8 cellular contexts compared by ENCODE assay signal in genomic region chr7:90613088-90613498, GRCh38. TPM values are rescaled to one million over a fixed set of nuclear protein-coding genes. Genes with fewer than 3 reads are reported as not detected.
DNase-seq lines count a peak whose midpoint lies in the region; ATAC-seq, FAIRE-seq and TF ChIP-seq lines count a peak whose summit lies in the region.

No MANE protein-coding gene starts in this region.

- TF ChIP-seq CTCF in activated CD8-positive, alpha-beta T cell treated with anti-CD3 and anti-CD28 coated beads for 36 hours (IDR thresholded peaks at IDR 0.05): no peak
- TF ChIP-seq CTCF in type B pancreatic cell (conservative IDR thresholded peaks at IDR 0.05): no peak

- FAIRE-seq in frontal cortex (lab: Jason Lieb, UNC): no peak

- H3K27ac Mint-ChIP-seq in activated CD8-positive, alpha-beta T cell treated with anti-CD3 and anti-CD28 coated beads for 36 hours: peak overlapping the region; percentile 74
- H3K27ac Mint-ChIP-seq in activated CD8-positive, alpha-beta T cell treated with anti-CD3 and anti-CD28 coated beads, Interleukin-2, amount 10 ng/mL, durations not matched to agents 7 days and 5 days: no peak overlapping the region
- H3K27ac Mint-ChIP-seq in type B pancreatic cell: no peak overlapping the region

- peaks cover 5% of the 10 kb centered on the region for H3K27me3 Mint-ChIP-seq in activated CD8-positive, alpha-beta T cell treated with anti-CD3 and anti-CD28 coated beads for 36 hours
- H3K27me3 Mint-ChIP-seq in activated CD8-positive, alpha-beta T cell treated with anti-CD3 and anti-CD28 coated beads, Interleukin-2, amount 10 ng/mL, durations not matched to agents 7 days and 5 days (ENCODE audit: low read depth): no peaks in the 10 kb centered on the region
- no peaks in the 10 kb centered on the region for H3K27me3 Mint-ChIP-seq in type B pancreatic cell

- H3K36me3 Mint-ChIP-seq in activated CD8-positive, alpha-beta T cell treated with anti-CD3 and anti-CD28 coated beads for 36 hours (ENCODE audit: low read depth): no peaks in the 10 kb centered on the region
- H3K36me3 Mint-ChIP-seq in activated CD8-positive, alpha-beta T cell treated with anti-CD3 and anti-CD28 coated beads, Interleukin-2, amount 10 ng/mL, durations not matched to agents 7 days and 5 days (ENCODE audit: low read depth): no peaks in the 10 kb centered on the region
- peaks cover 26% of the 10 kb centered on the region for H3K36me3 Mint-ChIP-seq in type B pancreatic cell

- DNase-seq in activated CD8-positive, alpha-beta T cell treated with anti-CD3 and anti-CD28 coated beads for 36 hours: peak; percentile 53
- DNase-seq in activated CD8-positive, alpha-beta T cell treated with anti-CD3 and anti-CD28 coated beads, Interleukin-2, amount 10 ng/mL, durations not matched to agents 7 days and 5 days: no peak
- DNase-seq in NOMO-1 treated with dmso at 0.1 percent for 144 hours (lab: John Stamatoyannopoulos, UW; ENCODE audit: unreplicated experiment) (peak; percentile 90), sciatic nerve (ENCODE audit: low spot score) (no peak), type B pancreatic cell (ENCODE audit: extremely low spot score, unreplicated experiment) (no peak), AG08396 (ENCODE audit: low spot score) (no peak), frontal cortex (ENCODE audit: low spot score in 2 of 2) (no peak)

- H3K4me1 Mint-ChIP-seq in activated CD8-positive, alpha-beta T cell treated with anti-CD3 and anti-CD28 coated beads for 36 hours (ENCODE audit: low read depth): peaks cover 11% of the 10 kb centered on the region
- no peaks in the 10 kb centered on the region for H3K4me1 Mint-ChIP-seq in activated CD8-positive, alpha-beta T cell treated with anti-CD3 and anti-CD28 coated beads, Interleukin-2, amount 10 ng/mL, durations not matched to agents 7 days and 5 days (ENCODE audit: low read depth)
- peaks cover 4% of the 10 kb centered on the region for H3K4me1 Mint-ChIP-seq in type B pancreatic cell (ENCODE audit: unreplicated experiment)

- H3K4me3 Mint-ChIP-seq in activated CD8-positive, alpha-beta T cell treated with anti-CD3 and anti-CD28 coated beads for 36 hours: no peak overlapping the region
- no peak overlapping the region for H3K4me3 Mint-ChIP-seq in activated CD8-positive, alpha-beta T cell treated with anti-CD3 and anti-CD28 coated beads, Interleukin-2, amount 10 ng/mL, durations not matched to agents 7 days and 5 days
- no peak overlapping the region for H3K4me3 Mint-ChIP-seq in type B pancreatic cell

- CTCF ChIA-PET in activated CD8-positive, alpha-beta T cell treated with anti-CD3 and anti-CD28 coated beads for 36 hours (lab: Charles Lee): no interaction called here
- CTCF ChIA-PET in activated CD8-positive, alpha-beta T cell treated with anti-CD3 and anti-CD28 coated beads, Interleukin-2, amount 10 ng/mL, durations not matched to agents 7 days and 5 days (lab: Charles Lee): no interaction called here

- intact Hi-C loops in activated CD8-positive, alpha-beta T cell treated with anti-CD3 and anti-CD28 coated beads for 36 hours (cut with micrococcal nuclease): no loop called here
- intact Hi-C loops in sciatic nerve (cut with DNase I): no loop called here

- peak; percentile 95 for ATAC-seq in activated CD8-positive, alpha-beta T cell treated with anti-CD3 and anti-CD28 coated beads for 36 hours
- no peak for ATAC-seq in activated CD8-positive, alpha-beta T cell treated with anti-CD3 and anti-CD28 coated beads, Interleukin-2, amount 10 ng/mL, durations not matched to agents 7 days and 5 days
- peak; percentile 89 for ATAC-seq in HG02678 (IDR thresholded peaks at IDR 0.05; ENCODE audit: unreplicated experiment)
- ATAC-seq in sciatic nerve: peak; percentile 36

- H3K9me3 Mint-ChIP-seq in activated CD8-positive, alpha-beta T cell treated with anti-CD3 and anti-CD28 coated beads for 36 hours: no peaks in the 10 kb centered on the region
- no peaks in the 10 kb centered on the region for H3K9me3 Mint-ChIP-seq in activated CD8-positive, alpha-beta T cell treated with anti-CD3 and anti-CD28 coated beads, Interleukin-2, amount 10 ng/mL, durations not matched to agents 7 days and 5 days (ENCODE audit: insufficient read depth)
- H3K9me3 Mint-ChIP-seq in type B pancreatic cell: no peaks in the 10 kb centered on the region

- POLR2A ChIA-PET in activated CD8-positive, alpha-beta T cell treated with anti-CD3 and anti-CD28 coated beads for 36 hours (lab: Charles Lee): interaction anchor here (0.8 kb wide), 1 partner anchor 17 kb away, joined by 3 read pairs; the partner anchor contains the start of gene CDK14
- POLR2A ChIA-PET in activated CD8-positive, alpha-beta T cell treated with anti-CD3 and anti-CD28 coated beads, Interleukin-2, amount 10 ng/mL, durations not matched to agents 7 days and 5 days (lab: Charles Lee): interaction anchor here (0.6 kb wide), 1 partner anchor 463 kb away, joined by 4 read pairs; no protein-coding TSS in a partner anchor

RNA-seq across cellular contexts. Expression of gene CDK14, which starts 17.0 kb away (rescaled TPM):
- total RNA-seq in activated CD8-positive, alpha-beta T cell treated with anti-CD3 and anti-CD28 coated beads for 36 hours: under 1 TPM; 0.05 to 0.27 TPM
- total RNA-seq in activated CD8-positive, alpha-beta T cell treated with anti-CD3 and anti-CD28 coated beads, Interleukin-2, amount 10 ng/mL, durations not matched to agents 7 days and 5 days: not detected
- 79.4 TPM for total RNA-seq in sciatic nerve
- total RNA-seq in type B pancreatic cell (ENCODE audit: low replicate concordance): 38.1 and 43.5 TPM in 2 replicates
- 77.9 TPM for total RNA-seq in frontal cortex

Comparison
In these comparisons a context has a peak if more than half of its experiments do, and no peak if none do; other contexts are left out.
1. DNase-seq: peak in activated CD8-positive, alpha-beta T cell treated with anti-CD3 and anti-CD28 coated beads for 36 hours (single experiment) and NOMO-1 treated with dmso at 0.1 percent for 144 hours (single experiment); none in activated CD8-positive, alpha-beta T cell treated with anti-CD3 and anti-CD28 coated beads, Interleukin-2, amount 10 ng/mL, durations not matched to agents 7 days and 5 days (single experiment), sciatic nerve (single experiment), type B pancreatic cell (single experiment), AG08396 (single experiment) and frontal cortex (0 of 2).
2. RNA of gene CDK14, which starts 17.0 kb away (total RNA-seq): 79.4 TPM in sciatic nerve (single experiment), 77.9 TPM in frontal cortex (single experiment) and 38.1 to 43.5 TPM in type B pancreatic cell; 0.05 to 0.27 TPM in activated CD8-positive, alpha-beta T cell treated with anti-CD3 and anti-CD28 coated beads for 36 hours and not detected in activated CD8-positive, alpha-beta T cell treated with anti-CD3 and anti-CD28 coated beads, Interleukin-2, amount 10 ng/mL, durations not matched to agents 7 days and 5 days; every median in the first group is over 10 times any median in the second.